ENCODE assay signal across 8 cellular contexts in genomic region chr12:49703647-49704137, GRCh38. TPM values are rescaled to one million over a fixed set of nuclear protein-coding genes. Genes with fewer than 3 reads are reported as not detected.
A peak's percentile ranks its signal among the peaks of the same experiment; 100 is the strongest.
DNase-seq lines count a peak whose midpoint lies in the region; ATAC-seq and TF ChIP-seq lines count a peak whose summit lies in the region.

No MANE protein-coding gene starts in this region.

- no peaks in the 10 kb centered on the region for H3K27me3 ChIP-seq in tibial nerve

- no peak overlapping the region for H3K4me3 ChIP-seq in tibial nerve

- H3K36me3 ChIP-seq in tibial nerve = no peaks in the 10 kb centered on the region

- H3K9me3 ChIP-seq in tibial nerve = no peaks in the 10 kb centered on the region

- DNase-seq in activated gamma-delta T cell treated with Interleukin-2 at 50 U/mL for 16 hours (peak; percentile 14), activated gamma-delta T cell (lab: John Stamatoyannopoulos, UW) (no peak), activated T-cell treated with anti-CD3 and anti-CD28 coated beads for 4 hours (peak; percentile 21), kidney tubule cell (ENCODE audit: low spot score) (peak; percentile 67), tibial nerve (ENCODE audit: low spot score in 2 of 2) (no peak), SW480 (ENCODE audit: low spot score) (no peak), COR-L47 (lab: John Stamatoyannopoulos, UW) (no peak)

- no peak for TF ChIP-seq EP300 in tibial nerve (IDR thresholded peaks at IDR 0.05)

- H3K4me1 ChIP-seq in tibial nerve = peaks cover 0 to 66% (median 52%) of the 10 kb centered on the region in 4 donors

- no peak for TF ChIP-seq CTCF in tibial nerve (IDR thresholded peaks at IDR 0.05)

- TF ChIP-seq POLR2A in tibial nerve (IDR thresholded peaks at IDR 0.05) = no peak

- peak overlapping the region; percentile 37 to 99 (median 80) for H3K27ac ChIP-seq in tibial nerve

- no peak for ATAC-seq in HG03108 (IDR thresholded peaks at IDR 0.05; ENCODE audit: unreplicated experiment)

- WGBS in tibial nerve, 2 donors = 74 to 78% methylated on average over 3 of the region's 3 CpGs

RNA-seq across cellular contexts. Expression of gene FMNL3, which starts 3.5 kb away (rescaled TPM):
- total RNA-seq in tibial nerve = 10 to 100 TPM; 48.3 to 64.2 (median 58.9) TPM

RNA-seq across cellular contexts. Expression of gene TMBIM6, which starts 37.7 kb away (rescaled TPM):
- 100 to 1,000 TPM; 284 to 404 (median 325) TPM for total RNA-seq in tibial nerve

Comparison
In these comparisons a context has a peak if more than half of its experiments do, and no peak if none do; other contexts are left out.
1. DNase-seq: peak in activated gamma-delta T cell treated with Interleukin-2 at 50 U/mL for 16 hours (single experiment), activated T-cell treated with anti-CD3 and anti-CD28 coated beads for 4 hours (single experiment) and kidney tubule cell (single experiment); none in activated gamma-delta T cell (single experiment), tibial nerve (0 of 2), SW480 (single experiment) and COR-L47 (single experiment).